Comparison of ENCODE assay signal across 8 cellular contexts in genomic region chr16:46389561-46390041, GRCh38.
DNase-seq lines count a peak whose midpoint lies in the region; ATAC-seq and TF ChIP-seq lines count a peak whose summit lies in the region.
"Not testable (repeated sequence)": the region's sequence is repeated elsewhere in the genome, so short reads cannot be mapped to it uniquely, and the experiment has no call there.

No MANE protein-coding gene starts in this region.

- ATAC-seq in naive thymus-derived CD8-positive, alpha-beta T cell, result not testable (repeated sequence)

- peaks cover 0 to 25% (median 10%) of the 10 kb centered on the region in 9 donors for H3K9me3 Mint-ChIP-seq in naive thymus-derived CD8-positive, alpha-beta T cell

- H3K27me3 Mint-ChIP-seq in naive thymus-derived CD8-positive, alpha-beta T cell, result not testable (repeated sequence)

- H3K27ac ChIP-seq in cardiac muscle cell, vagina: not testable (repeated sequence)

- not testable (repeated sequence) for H3K4me1 Mint-ChIP-seq in naive thymus-derived CD8-positive, alpha-beta T cell

- peak overlapping the region in 1 of 10 donors; percentile 0 for H3K4me3 Mint-ChIP-seq in naive thymus-derived CD8-positive, alpha-beta T cell

- TF ChIP-seq POLR2A in vagina (IDR thresholded peaks at IDR 0.05), result not testable (repeated sequence)

- POLR2A ChIA-PET in naive thymus-derived CD8-positive, alpha-beta T cell (lab: Charles Lee), result not testable (repeated sequence)

- DNase-seq in GM12865 (ENCODE audit: low read depth) (peak; percentile 82), RPMI8226 (peak; percentile 86), cardiac fibroblast (ENCODE audit: low read depth in 2 of 2) (peak; percentile 83 to 92), cardiac muscle cell (ENCODE audit: low read depth in 1 of 2, low spot score in 1 of 2) (peak; percentile 84 to 86), vagina (ENCODE audit: extremely low spot score in 2 of 2) (peak; percentile 96 to 100)
- peak; percentile 43 for DNase-seq in activated CD8-positive, alpha-beta memory T cell treated with anti-CD3 and anti-CD28 coated beads, Interleukin-2, amount 50 U/mL, for 4 hours
- peak in 9 of 10 donors; percentile 42 to 89 (median 80) for DNase-seq in naive thymus-derived CD8-positive, alpha-beta T cell
- DNase-seq in stimulated activated CD4-positive, alpha-beta T cell treated with anti-CD3 and anti-CD28 coated beads, Interleukin-2, amount 100 ng/mL, for 4 hours (ENCODE audit: low read depth), result peak; percentile 78

- H3K4me3 ChIP-seq in GM12865 (ENCODE audit: low read depth, low read length); cardiac fibroblast (replicated peaks in 1 of 2; ENCODE audit: low read depth in 2 of 2, low read length in 2 of 2); cardiac muscle cell: not testable (repeated sequence)
- peak overlapping the region in 1 of 2 donors; percentile 0 for H3K4me3 ChIP-seq in vagina

- H3K27ac Mint-ChIP-seq in naive thymus-derived CD8-positive, alpha-beta T cell, result not testable (repeated sequence)

- peaks cover 3 to 15% (median 8%) of the 10 kb centered on the region in 3 donors for H3K36me3 Mint-ChIP-seq in naive thymus-derived CD8-positive, alpha-beta T cell

- not testable (repeated sequence) for H3K27me3 ChIP-seq in cardiac muscle cell, vagina

- TF ChIP-seq CTCF in GM12865 (IDR thresholded peaks at IDR 0.05; ENCODE audit: insufficient read depth, low read depth, low read length, missing control alignments); cardiac fibroblast (IDR thresholded peaks at IDR 0.05; ENCODE audit: low read depth, low read length); cardiac muscle cell (IDR thresholded peaks at IDR 0.05; ENCODE audit: low read depth, low read length); vagina (IDR thresholded peaks at IDR 0.05): not testable (repeated sequence)

- not testable (repeated sequence) for H3K4me1 ChIP-seq in cardiac muscle cell (ENCODE audit: low read depth); vagina

- intact Hi-C loops in vagina (cut with DNase I), result not testable (repeated sequence)

- H3K9me3 ChIP-seq in cardiac muscle cell (ENCODE audit: low read depth), result not testable (repeated sequence)
- H3K9me3 ChIP-seq in vagina, result peaks cover 14% of the 10 kb centered on the region

- H3K36me3 ChIP-seq in cardiac muscle cell, vagina: not testable (repeated sequence)

Comparison
In these comparisons a context has a peak if more than half of its experiments do, and no peak if none do; other contexts are left out.
1. DNase-seq: peak in every context shown above with its lines; median percentile 98 in vagina; 88 in cardiac fibroblast; 86 in RPMI8226; 85 in cardiac muscle cell; 82 in GM12865; 80 in naive thymus-derived CD8-positive, alpha-beta T cell; 78 in stimulated activated CD4-positive, alpha-beta T cell treated with anti-CD3 and anti-CD28 coated beads, Interleukin-2, amount 100 ng/mL, for 4 hours; 43 in activated CD8-positive, alpha-beta memory T cell treated with anti-CD3 and anti-CD28 coated beads, Interleukin-2, amount 50 U/mL, for 4 hours.